In the genomic region with DNA sequence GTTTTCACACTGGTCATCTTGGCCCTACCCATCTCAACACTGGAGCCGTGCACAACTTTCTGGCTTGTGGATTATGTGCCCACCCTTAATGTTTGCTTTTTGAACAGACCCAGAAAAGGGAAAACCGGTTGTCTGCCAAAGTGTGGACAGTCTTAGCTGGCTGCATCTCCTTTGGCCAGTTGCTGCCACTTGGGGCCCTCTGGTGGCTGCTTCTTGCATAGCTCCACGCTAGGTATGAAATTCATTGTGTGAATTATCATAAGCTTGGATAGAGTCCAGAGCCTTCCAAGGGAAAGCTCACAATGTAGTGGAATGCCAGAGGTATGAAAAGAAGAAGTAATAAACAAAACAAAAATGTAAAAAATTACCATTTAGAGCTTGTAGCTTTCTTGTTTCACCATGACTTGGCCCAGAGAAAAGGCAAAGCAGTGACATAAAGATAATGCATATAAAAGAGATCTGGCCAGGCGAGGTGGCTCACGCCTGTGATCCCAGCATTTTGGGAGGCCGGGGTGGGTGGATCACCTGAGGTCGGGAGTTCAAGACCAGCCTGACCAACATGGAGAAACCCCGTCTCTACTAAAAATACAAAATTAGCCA, we compare ENCODE assay signal across 8 cellular contexts. TPM values are rescaled to one million over a fixed set of nuclear protein-coding genes. Genes with fewer than 3 reads are reported as not detected.
DNase-seq lines count a peak whose midpoint lies in the region; FAIRE-seq and TF ChIP-seq lines count a peak whose summit lies in the region.

No MANE protein-coding gene starts in this region.

- WGBS in GM23248 (ENCODE audit: low coverage in 1 of 2, low lambda C conversion rate in 2 of 2, missing lambda C conversion rate in 2 of 2), 2 experiments, result 39 to 45% methylated on average over 8 of the region's 8 CpGs

- peak; percentile 45 to 73 (median 73) for TF ChIP-seq CTCF in breast epithelium (IDR thresholded peaks at IDR 0.05)

- no peaks in the 10 kb centered on the region for H3F3A ChIP-seq in GM23248 (ENCODE audit: insufficient read depth)

- DNase-seq in NCI-H2081 (lab: John Stamatoyannopoulos, UW) (peak; percentile 43 to 53), NCI-H2081 treated with DMSO at 0.1 percent for 48 hours (lab: John Stamatoyannopoulos, UW) (no peak), GM23248 (peak; percentile 84), LoVo (ENCODE audit: low spot score) (peak; percentile 72), breast epithelium (ENCODE audit: low spot score in 2 of 2) (peak; percentile 75 to 80), kidney tubule cell (ENCODE audit: low spot score) (peak; percentile 63)
- DNase-seq in stimulated activated CD4-positive, alpha-beta T cell treated with anti-CD3 and anti-CD28 coated beads, Interleukin-4, amount 100 ng/mL, for 1 hour, result peak; percentile 49

- H3K4me1 ChIP-seq in GM23248 (ENCODE audit: insufficient read depth) (no peaks in the 10 kb centered on the region), breast epithelium (no peaks in the 10 kb centered on the region)

- in situ Hi-C loops in GM23248 (cut with MboI), result no loop called here

- no peaks in the 10 kb centered on the region for H3K79me2 ChIP-seq in GM23248 (ENCODE audit: insufficient read depth)

- peak; percentile 34 for FAIRE-seq in TTC549 (lab: Jason Lieb, UNC)

- no peak overlapping the region for H3K4me2 ChIP-seq in GM23248 (ENCODE audit: unreplicated experiment)

- H3K9ac ChIP-seq in GM23248, result no peak overlapping the region

- no peaks in the 10 kb centered on the region for H4K20me1 ChIP-seq in GM23248 (ENCODE audit: insufficient read depth)

- H3K27me3 ChIP-seq in GM23248 (replicated peaks; ENCODE audit: insufficient read depth) (no peaks in the 10 kb centered on the region), breast epithelium (no peaks in the 10 kb centered on the region)

- H3K9me2 ChIP-seq in GM23248 (ENCODE audit: insufficient read depth), result no peaks in the 10 kb centered on the region

- H3K27ac ChIP-seq in GM23248 (no peak overlapping the region), breast epithelium (no peak overlapping the region)

- H2AFZ ChIP-seq in GM23248, result no peak overlapping the region

- TF ChIP-seq POLR2A in breast epithelium (IDR thresholded peaks at IDR 0.05), result no peak

- H3K9me3 ChIP-seq in GM23248 (ENCODE audit: low read depth) (no peaks in the 10 kb centered on the region), breast epithelium (no peaks in the 10 kb centered on the region)

- H3K36me3 ChIP-seq in GM23248 (ENCODE audit: low read depth) (no peaks in the 10 kb centered on the region), breast epithelium (no peaks in the 10 kb centered on the region)

- H3K4me3 ChIP-seq in GM23248 (no peak overlapping the region), breast epithelium (no peak overlapping the region)

- intact Hi-C loops in breast epithelium (cut with DNase I; ENCODE audit: low total_unique reads), result no loop called here

RNA-seq across cellular contexts. Expression of a gene that starts 12.5 kb away (rescaled TPM):
- total RNA-seq in GM23248 (2014; rRNA removed; shearing (Covaris generic)), result not detected in 2 replicates
- polyA plus RNA-seq in GM23248 (2016; fragmentation: Nextera tagmentation; extraction: Ambion mirVana), result not detected in 2 replicates
- not detected for total RNA-seq in breast epithelium

RNA-seq across cellular contexts. Expression of a gene that starts 31.3 kb away (rescaled TPM):
- not detected in 2 replicates for total RNA-seq in GM23248 (2014; rRNA removed; shearing (Covaris generic))
- not detected in 2 replicates for polyA plus RNA-seq in GM23248 (2016; fragmentation: Nextera tagmentation; extraction: Ambion mirVana)
- under 1 TPM in 1 of 3 donors, not detected in 2; 0.16 TPM for total RNA-seq in breast epithelium
